ENCODE assay signal across 1 cellular context in the genomic region with DNA sequence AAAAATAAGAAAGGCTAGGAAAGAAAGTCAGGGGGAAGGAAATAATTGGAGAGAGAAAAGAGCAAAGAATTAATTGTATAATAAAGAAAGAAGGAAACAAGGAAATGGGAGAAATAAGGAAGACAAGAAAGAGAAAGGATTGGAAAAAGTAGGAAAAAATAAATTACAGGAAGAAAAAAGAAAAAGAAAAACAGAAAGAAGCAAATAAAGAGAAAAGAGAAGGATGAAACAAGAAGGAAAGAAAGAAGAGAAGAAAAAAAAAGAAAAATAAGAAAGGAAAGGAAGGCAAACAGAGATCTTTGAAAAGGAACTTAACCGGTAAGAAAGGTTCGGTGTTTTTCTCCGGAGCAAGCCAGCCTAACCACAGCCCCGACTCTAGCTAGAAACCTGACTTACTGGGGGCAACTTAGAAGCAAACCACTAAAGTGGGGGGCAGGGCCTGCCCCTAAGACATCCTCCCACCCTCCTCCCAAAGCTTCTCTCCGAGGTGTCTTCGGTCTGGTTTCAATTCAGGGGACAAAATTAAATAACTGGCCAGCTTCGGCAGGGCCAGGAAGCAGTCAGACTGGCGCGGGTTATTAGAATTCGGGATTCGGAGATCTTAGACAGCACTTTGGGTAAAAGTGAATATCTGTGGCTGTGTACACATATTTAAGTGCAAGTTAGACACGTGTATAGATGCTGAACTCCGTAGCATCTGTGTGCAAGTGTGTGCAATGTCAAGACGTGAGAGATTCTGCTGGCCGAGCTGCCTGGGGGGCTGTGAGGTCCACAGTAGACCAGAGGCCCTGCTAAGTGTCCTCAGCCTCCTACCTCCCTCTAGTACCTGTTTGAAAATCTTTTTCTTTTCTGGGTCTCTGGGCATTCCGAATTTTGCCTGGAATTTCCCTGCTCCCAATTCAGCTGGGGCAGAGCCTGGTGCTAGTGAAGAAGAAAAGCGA.
TF ChIP-seq lines count a peak whose summit lies in the region.

No MANE protein-coding gene starts in this region.

TF ChIP-seq in GM12878, 131 proteins besides CTCF, POLR2A, EP300 and RAD21:
- TF ChIP-seq SUPT20H (IDR thresholded peaks at IDR 0.05; ENCODE audit: borderline replicate concordance, control insufficient read depth, low read depth, low read length) (no peak), BACH1 (IDR thresholded peaks at IDR 0.05; ENCODE audit: borderline replicate concordance) (no peak), RUNX3 (IDR thresholded peaks at IDR 0.05; ENCODE audit: low read length) (peak; percentile 44; the same call in 1 of the 2 replicates), CHD4 (IDR thresholded peaks at IDR 0.05) (no peak), NFIC (IDR thresholded peaks at IDR 0.05; ENCODE audit: low read depth, low read length) (no peak), NR2C1 (IDR thresholded peaks at IDR 0.05) (no peak)
- TF ChIP-seq, protein P1, sequence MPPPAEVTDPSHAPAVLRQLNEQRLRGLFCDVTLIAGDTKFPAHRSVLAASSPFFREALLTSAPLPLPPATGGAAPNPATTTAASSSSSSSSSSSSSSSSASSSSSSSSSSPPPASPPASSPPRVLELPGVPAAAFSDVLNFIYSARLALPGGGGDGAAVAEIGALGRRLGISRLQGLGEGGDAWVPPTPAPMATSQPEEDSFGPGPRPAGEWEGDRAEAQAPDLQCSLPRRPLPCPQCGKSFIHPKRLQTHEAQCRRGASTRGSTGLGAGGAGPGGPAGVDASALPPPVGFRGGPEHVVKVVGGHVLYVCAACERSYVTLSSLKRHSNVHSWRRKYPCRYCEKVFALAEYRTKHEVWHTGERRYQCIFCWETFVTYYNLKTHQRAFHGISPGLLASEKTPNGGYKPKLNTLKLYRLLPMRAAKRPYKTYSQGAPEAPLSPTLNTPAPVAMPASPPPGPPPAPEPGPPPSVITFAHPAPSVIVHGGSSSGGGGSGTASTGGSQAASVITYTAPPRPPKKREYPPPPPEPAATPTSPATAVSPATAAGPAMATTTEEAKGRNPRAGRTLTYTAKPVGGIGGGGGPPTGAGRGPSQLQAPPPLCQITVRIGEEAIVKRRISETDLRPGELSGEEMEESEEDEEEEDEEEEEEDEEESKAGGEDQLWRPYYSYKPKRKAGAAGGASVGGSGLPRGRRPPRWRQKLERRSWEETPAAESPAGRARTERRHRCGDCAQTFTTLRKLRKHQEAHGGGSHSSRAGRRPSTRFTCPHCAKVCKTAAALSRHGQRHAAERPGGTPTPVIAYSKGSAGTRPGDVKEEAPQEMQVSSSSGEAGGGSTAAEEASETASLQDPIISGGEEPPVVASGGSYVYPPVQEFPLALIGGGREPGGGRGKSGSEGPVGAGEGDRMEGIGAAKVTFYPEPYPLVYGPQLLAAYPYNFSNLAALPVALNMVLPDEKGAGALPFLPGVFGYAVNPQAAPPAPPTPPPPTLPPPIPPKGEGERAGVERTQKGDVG (CRISPR knock-in tag; IDR thresholded peaks at IDR 0.05), result no peak
- TF ChIP-seq, protein P2, sequence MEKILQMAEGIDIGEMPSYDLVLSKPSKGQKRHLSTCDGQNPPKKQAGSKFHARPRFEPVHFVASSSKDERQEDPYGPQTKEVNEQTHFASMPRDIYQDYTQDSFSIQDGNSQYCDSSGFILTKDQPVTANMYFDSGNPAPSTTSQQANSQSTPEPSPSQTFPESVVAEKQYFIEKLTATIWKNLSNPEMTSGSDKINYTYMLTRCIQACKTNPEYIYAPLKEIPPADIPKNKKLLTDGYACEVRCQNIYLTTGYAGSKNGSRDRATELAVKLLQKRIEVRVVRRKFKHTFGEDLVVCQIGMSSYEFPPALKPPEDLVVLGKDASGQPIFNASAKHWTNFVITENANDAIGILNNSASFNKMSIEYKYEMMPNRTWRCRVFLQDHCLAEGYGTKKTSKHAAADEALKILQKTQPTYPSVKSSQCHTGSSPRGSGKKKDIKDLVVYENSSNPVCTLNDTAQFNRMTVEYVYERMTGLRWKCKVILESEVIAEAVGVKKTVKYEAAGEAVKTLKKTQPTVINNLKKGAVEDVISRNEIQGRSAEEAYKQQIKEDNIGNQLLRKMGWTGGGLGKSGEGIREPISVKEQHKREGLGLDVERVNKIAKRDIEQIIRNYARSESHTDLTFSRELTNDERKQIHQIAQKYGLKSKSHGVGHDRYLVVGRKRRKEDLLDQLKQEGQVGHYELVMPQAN (conservative IDR thresholded peaks at IDR 0.05), result no peak
